ENCODE assay signal across 1 cellular context in genomic region chr9:2623046-2623865, GRCh38.
TF ChIP-seq lines count a peak whose summit lies in the region.

No MANE protein-coding gene starts in this region.

TF ChIP-seq in A549, 52 proteins besides CTCF, POLR2A, EP300 and RAD21 (continued from another document):
- no peak for TF ChIP-seq HMGXB4 (CRISPR knock-in tag; IDR thresholded peaks at IDR 0.05; ENCODE audit: borderline replicate concordance)
- TF ChIP-seq MAX (IDR thresholded peaks at IDR 0.05): peak; percentile 95
- peak in 1 of 2 experiments; percentile 60; a peak in 2 of 5 replicates for TF ChIP-seq JUN (IDR thresholded peaks at IDR 0.05)
- TF ChIP-seq ELK1 (IDR thresholded peaks at IDR 0.05; ENCODE audit: low read depth, low read length): no peak
- TF ChIP-seq PBX3 (IDR thresholded peaks at IDR 0.05): no peak
- TF ChIP-seq BHLHE40 (IDR thresholded peaks at IDR 0.05; ENCODE audit: low read depth, low read length): peak; percentile 72
- TF ChIP-seq FOSB (CRISPR knock-in tag; IDR thresholded peaks at IDR 0.05): no peak
TF ChIP-seq in A549: peak in this region for 7.
